Comparison of ENCODE assay signal across 21 cellular contexts in the genomic region with DNA sequence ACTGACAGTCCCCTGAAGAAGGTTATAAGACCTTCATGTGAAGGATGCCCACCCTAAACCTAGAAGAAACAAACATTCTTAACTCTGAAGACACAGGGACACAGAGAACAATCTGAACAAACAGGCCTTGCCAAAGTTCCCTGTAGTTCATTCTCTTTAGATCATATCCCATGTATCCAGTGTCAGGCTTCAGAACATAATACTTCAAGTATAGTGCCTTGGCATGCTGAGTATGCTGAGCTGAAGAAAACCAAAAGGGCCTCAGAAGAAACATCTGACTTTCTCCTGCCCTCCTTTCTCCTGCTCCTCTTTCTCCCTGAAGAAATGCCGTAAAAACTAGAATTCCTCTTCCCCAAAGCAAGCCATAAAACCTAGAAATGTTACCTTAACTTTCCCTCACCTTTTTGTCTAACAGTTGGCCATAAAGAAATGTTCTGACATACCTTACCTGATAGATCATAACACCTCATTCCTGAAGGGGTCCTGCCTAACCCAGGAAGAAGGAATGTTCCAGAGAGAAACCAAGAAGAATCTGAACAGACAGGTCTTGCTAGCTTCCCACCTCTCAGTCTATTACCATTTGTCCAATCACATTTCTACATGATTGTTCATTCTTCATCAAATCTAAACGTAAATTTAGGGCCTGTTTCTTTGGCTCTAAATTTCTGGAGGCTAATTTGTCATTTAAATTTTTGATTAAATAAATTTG.
A peak's percentile ranks its signal among the peaks of the same experiment; 100 is the strongest.
DNase-seq lines count a peak whose midpoint lies in the region; ATAC-seq and TF ChIP-seq lines count a peak whose summit lies in the region.
"Had no signal": no experiment of that assay in that cellular context is flagged by ENCODE, and none has a peak within 500 bp of the region (broad histone marks: within the 10 kb centered on the region; RNA-seq: fewer than 3 reads in every experiment).

No MANE protein-coding gene starts in this region.

- peak overlapping the region; percentile 70 for H2AFZ ChIP-seq in mammary epithelial cell (ENCODE audit: low read depth, low read length)
- H2AFZ ChIP-seq: GM23248 had no signal

- DNase-seq in mammary epithelial cell (peak; percentile 74), breast epithelium (ENCODE audit: low spot score in 2 of 2) (no peak), epithelial cell of prostate (ENCODE audit: low read depth, low spot score) (peak; percentile 70), mesothelial cell of epicardium (ENCODE audit: low spot score in 2 of 2, unreplicated experiment in 2 of 2) (no peak), suprapubic skin (ENCODE audit: low spot score in 2 of 2) (no peak)
- DNase-seq in activated naive CD4-positive, alpha-beta T cell treated with anti-CD3 and anti-CD28 coated beads, Interleukin-2, amount 50 U/mL, for 72 hours (ENCODE audit: low spot score in 2 of 2): no peak
- no peak for DNase-seq in stimulated activated CD4-positive, alpha-beta T cell treated with anti-CD3 and anti-CD28 coated beads, Interleukin-15, amount 100 ng/mL, for 24 hours
- DNase-seq: 8988T; BE2C; CD4-positive, alpha-beta T cell; DMS79 treated with DMSO at 0.1 percent for 48 hours; GM23248; NCI-H1092; NCI-H146; NCI-H2081 treated with DMSO at 0.1 percent for 48 hours; NCI-H510A; NCI-H82; Right ventricle myocardium superior had no signal

- H3K27ac Mint-ChIP-seq in mesothelial cell of epicardium: peak overlapping the region; percentile 92
- H3K27ac Mint-ChIP-seq in activated naive CD4-positive, alpha-beta T cell treated with anti-CD3 and anti-CD28 coated beads, Interleukin-2, amount 50 U/mL, for 72 hours: no peak overlapping the region
- H3K27ac Mint-ChIP-seq: CD4-positive, alpha-beta T cell had no signal

- dilution Hi-C loops in mammary epithelial cell (cut with HindIII; ENCODE audit: low sequenced_read_pairs): no loop called here

- peaks cover 32% of the 10 kb centered on the region for H3K4me1 Mint-ChIP-seq in mesothelial cell of epicardium

- H3K36me3 ChIP-seq in mammary epithelial cell (ENCODE audit: insufficient read depth, low read length) (no peaks in the 10 kb centered on the region), breast epithelium (no peaks in the 10 kb centered on the region), suprapubic skin (no peaks in the 10 kb centered on the region)
- H3K36me3 ChIP-seq: BE2C had no signal

- ATAC-seq in activated naive CD4-positive, alpha-beta T cell treated with anti-CD3 and anti-CD28 coated beads, Interleukin-2, amount 50 U/mL, for 72 hours: no peak
- ATAC-seq in HG03439 (IDR thresholded peaks at IDR 0.05; ENCODE audit: unreplicated experiment): no peak
- ATAC-seq: HepG2 had no signal

- in situ Hi-C loops in mammary epithelial cell (cut with MboI; ENCODE audit: low sequenced_read_pairs in 2 of 2): no loop called here

- 63% methylated on average over 2 of the region's 2 CpGs for WGBS in mammary epithelial cell (ENCODE audit: low coverage, missing lambda C conversion rate)
- WGBS in suprapubic skin: 73% methylated on average over 2 of the region's 2 CpGs

- H3K4me2 ChIP-seq in mammary epithelial cell (ENCODE audit: insufficient read depth, low read depth, low read length): peak overlapping the region; percentile 55
- H3K4me2 ChIP-seq: KMS-11 had no signal

- H3K27me3 Mint-ChIP-seq in mesothelial cell of epicardium (ENCODE audit: low read depth): no peaks in the 10 kb centered on the region
- H3K27me3 Mint-ChIP-seq: CD4-positive, alpha-beta T cell had no signal

- H4K20me1 ChIP-seq in mammary epithelial cell (ENCODE audit: insufficient read depth, low read length): no peaks in the 10 kb centered on the region

- CTCF ChIA-PET in mammary epithelial cell (lab: Charles Lee; ENCODE audit: low non-redundant PET): no interaction called here

- TF ChIP-seq EP300 in suprapubic skin (IDR thresholded peaks at IDR 0.05): no peak

- peaks cover 19% of the 10 kb centered on the region for H3K4me1 ChIP-seq in mammary epithelial cell (ENCODE audit: insufficient read depth, low read length)
- H3K4me1 ChIP-seq in breast epithelium: no peaks in the 10 kb centered on the region
- H3K4me1 ChIP-seq in suprapubic skin: peaks cover 8% of the 10 kb centered on the region
- H3K4me1 ChIP-seq: BE2C had no signal

- no peak overlapping the region for H3K4me3 ChIP-seq in mammary epithelial cell (replicated peaks in 1 of 3; ENCODE audit: insufficient read depth in 1 of 3, low read depth in 2 of 3, low read length in 3 of 3)
- H3K4me3 ChIP-seq in breast epithelium: no peak overlapping the region
- no peak overlapping the region for H3K4me3 ChIP-seq in suprapubic skin
- H3K4me3 ChIP-seq: GM23248 had no signal

- TF ChIP-seq CTCF in mammary epithelial cell (conservative IDR thresholded peaks at IDR 0.05 in 1 of 2, IDR thresholded peaks at IDR 0.05 in 1 of 2; ENCODE audit: extremely low read depth in 1 of 2, insufficient read depth in 1 of 2, low read depth in 1 of 2, low read length in 2 of 2) (peak in 1 of 2 donors; percentile 10), breast epithelium (IDR thresholded peaks at IDR 0.05) (no peak), mesothelial cell of epicardium (IDR thresholded peaks at IDR 0.05; ENCODE audit: unreplicated experiment) (no peak), suprapubic skin (IDR thresholded peaks at IDR 0.05) (no peak)

- no peaks in the 10 kb centered on the region for H3K9me3 ChIP-seq in mammary epithelial cell (replicated peaks; ENCODE audit: insufficient read depth, low read length)
- H3K9me3 ChIP-seq in breast epithelium: peaks cover 13 to 26% of the 10 kb centered on the region in 2 donors
- peaks cover 11% of the 10 kb centered on the region for H3K9me3 ChIP-seq in suprapubic skin
- H3K9me3 ChIP-seq: BE2C had no signal

- peaks cover 26% of the 10 kb centered on the region for H3K36me3 Mint-ChIP-seq in mesothelial cell of epicardium
- H3K36me3 Mint-ChIP-seq in activated naive CD4-positive, alpha-beta T cell treated with anti-CD3 and anti-CD28 coated beads, Interleukin-2, amount 50 U/mL, for 72 hours: no peaks in the 10 kb centered on the region

- no peaks in the 10 kb centered on the region for H3K27me3 ChIP-seq in mammary epithelial cell (ENCODE audit: insufficient read depth, low read length)
- H3K27me3 ChIP-seq in breast epithelium: no peaks in the 10 kb centered on the region
- H3K27me3 ChIP-seq in suprapubic skin: no peaks in the 10 kb centered on the region
- H3K27me3 ChIP-seq: BE2C had no signal

- no peak overlapping the region for H3K9ac ChIP-seq in mammary epithelial cell (ENCODE audit: insufficient read depth, low read length)
- H3K9ac ChIP-seq: GM23248, KMS-11 had no signal

- intact Hi-C loops in mammary epithelial cell (cut with micrococcal nuclease) (no loop called here), breast epithelium (cut with DNase I; ENCODE audit: low total_unique reads) (no loop called here)

- TF ChIP-seq POLR2A in breast epithelium (IDR thresholded peaks at IDR 0.05): no peak
- no peak for TF ChIP-seq POLR2A in suprapubic skin (IDR thresholded peaks at IDR 0.05)

- BruUV-seq in mammary epithelial cell (replicated peaks; lab: Mats Ljungman, UMichigan): TSS peak; percentile 43

- peak overlapping the region; percentile 31 for H3K27ac ChIP-seq in mammary epithelial cell (ENCODE audit: insufficient read depth, low read depth, low read length)
- H3K27ac ChIP-seq in breast epithelium: no peak overlapping the region
- H3K27ac ChIP-seq in epithelial cell of prostate: peak overlapping the region; percentile 72
- H3K27ac ChIP-seq in suprapubic skin: no peak overlapping the region
- H3K27ac ChIP-seq: GM23248, KMS-11 had no signal

- no peaks in the 10 kb centered on the region for H3K79me2 ChIP-seq in mammary epithelial cell (ENCODE audit: insufficient read depth, low read length)

- H3K4me3 Mint-ChIP-seq in mesothelial cell of epicardium: no peak overlapping the region
- H3K4me3 Mint-ChIP-seq: CD4-positive, alpha-beta T cell had no signal

- H3K9me3 Mint-ChIP-seq in mesothelial cell of epicardium: peaks cover 41% of the 10 kb centered on the region
- peaks cover 3 to 4% of the 10 kb centered on the region in 2 donors for H3K9me3 Mint-ChIP-seq in activated naive CD4-positive, alpha-beta T cell treated with anti-CD3 and anti-CD28 coated beads, Interleukin-2, amount 50 U/mL, for 72 hours

Comparison
In these comparisons a context has a peak if more than half of its experiments do, and no peak if none do; other contexts are left out.
1. DNase-seq: peak in mammary epithelial cell (single experiment) and epithelial cell of prostate (single experiment); none in breast epithelium (0 of 2), mesothelial cell of epicardium (0 of 2), suprapubic skin (0 of 2), activated naive CD4-positive, alpha-beta T cell treated with anti-CD3 and anti-CD28 coated beads, Interleukin-2, amount 50 U/mL, for 72 hours (0 of 2) and stimulated activated CD4-positive, alpha-beta T cell treated with anti-CD3 and anti-CD28 coated beads, Interleukin-15, amount 100 ng/mL, for 24 hours (single experiment).
2. H3K27ac ChIP-seq: peak in mammary epithelial cell (single experiment) and epithelial cell of prostate (single experiment); none in breast epithelium (0 of 2) and suprapubic skin (single experiment).